In the genomic region with DNA sequence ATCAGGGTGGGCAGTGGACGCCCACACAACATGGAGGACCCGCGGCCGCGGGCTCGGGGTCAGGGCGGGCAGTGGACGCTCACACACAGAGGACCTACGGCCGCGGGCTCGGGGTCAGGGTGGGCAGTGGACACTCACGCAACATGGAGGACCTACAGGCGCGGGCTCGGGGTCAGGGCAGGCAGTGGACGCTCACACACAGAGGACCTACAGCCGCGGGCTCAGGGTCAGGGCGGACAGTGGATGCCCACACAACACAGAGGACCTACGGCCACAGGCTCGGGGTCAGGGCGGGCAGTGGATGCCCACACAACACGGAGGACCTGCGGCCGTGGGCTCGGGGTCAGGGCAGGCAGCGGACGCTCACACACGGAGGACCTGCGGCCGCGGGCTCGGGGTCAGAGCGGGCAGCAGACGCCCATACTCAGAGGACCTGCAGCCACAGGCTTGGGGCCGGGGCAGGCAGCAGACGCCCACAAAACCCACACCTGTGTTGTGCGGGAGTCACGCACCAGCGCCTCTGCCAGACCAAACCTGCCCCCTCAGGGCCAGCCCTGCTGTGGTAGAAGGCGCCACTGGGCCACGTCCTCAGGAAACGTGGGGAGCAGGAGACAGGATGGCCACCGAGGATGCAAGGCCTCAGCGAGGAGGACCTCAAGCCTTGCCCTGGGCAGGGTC, we compare ENCODE assay signal across 1 cellular context.
TF ChIP-seq lines count a peak whose summit lies in the region.

No MANE protein-coding gene starts in this region.

TF ChIP-seq in H1, 55 proteins besides CTCF, POLR2A, EP300 and RAD21:
- no peak for TF ChIP-seq ASH2L (IDR thresholded peaks at IDR 0.05; ENCODE audit: low read length)
